Comparison of ENCODE assay signal across 1 cellular context in genomic region chr11:119322360-119322739, GRCh38.
TF ChIP-seq lines count a peak whose summit lies in the region.

No MANE protein-coding gene starts in this region.

TF ChIP-seq in endothelial cell of umbilical vein, 7 proteins besides CTCF, POLR2A, EP300 and RAD21:
- TF ChIP-seq FOS (IDR thresholded peaks at IDR 0.05; ENCODE audit: borderline replicate concordance, insufficient read depth, low read length) (no peak), JUN (IDR thresholded peaks at IDR 0.05; ENCODE audit: borderline replicate concordance, insufficient read depth, insufficient read length, low read depth) (no peak), POLR2AphosphoS5 (IDR thresholded peaks at IDR 0.05; ENCODE audit: insufficient read depth, low read depth, low read length) (no peak), EZH2 (IDR thresholded peaks at IDR 0.05; ENCODE audit: borderline replicate concordance, low read depth, low read length, severe bottlenecking) (no peak), GATA2 (IDR thresholded peaks at IDR 0.05; ENCODE audit: insufficient read depth, insufficient read length, low read depth, low read length) (no peak), MYC (IDR thresholded peaks at IDR 0.05; ENCODE audit: low read depth, low read length) (no peak)
- TF ChIP-seq, protein P1, sequence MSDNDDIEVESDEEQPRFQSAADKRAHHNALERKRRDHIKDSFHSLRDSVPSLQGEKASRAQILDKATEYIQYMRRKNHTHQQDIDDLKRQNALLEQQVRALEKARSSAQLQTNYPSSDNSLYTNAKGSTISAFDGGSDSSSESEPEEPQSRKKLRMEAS (IDR thresholded peaks at IDR 0.05; ENCODE audit: insufficient read depth, insufficient read length) = no peak
